ENCODE assay signal across 34 cellular contexts in genomic region chr1:68720476-68720875, GRCh38.
"Had no signal": no experiment of that assay in that cellular context is flagged by ENCODE, and none has a peak within 500 bp of the region (broad histone marks: within the 10 kb centered on the region; RNA-seq: fewer than 3 reads in every experiment).

No MANE protein-coding gene starts in this region.

- ATAC-seq: activated naive CD4-positive, alpha-beta T cell treated with anti-CD3 and anti-CD28 coated beads, Interleukin-2, amount 50 U/mL, for 72 hours; activated naive CD8-positive, alpha-beta T cell treated with anti-CD3 and anti-CD28 coated beads, Interleukin-2, amount 50 U/mL, for 24 hours; activated T-cell treated with anti-CD3 and anti-CD28 coated beads, Interleukin-2, amount 50 U/mL, for 4 hours; activated T-cell treated with anti-CD3 and anti-CD28 coated beads, Interleukin-2, amount 50 U/mL, for 72 hours; activated T-helper 17 cell treated with anti-CD3 and anti-CD28 coated beads, Interleukin-2, amount 50 U/mL, for 72 hours; body of pancreas had no signal

- H3K4me3 ChIP-seq: adrenal gland, ascending aorta, body of pancreas, breast epithelium, cardiac muscle cell had no signal

- H3K27me3 ChIP-seq: adrenal gland, ascending aorta, body of pancreas, brain microvascular endothelial cell, breast epithelium, cardiac muscle cell had no signal

- H3K36me3 ChIP-seq: adrenal gland, ascending aorta, brain microvascular endothelial cell, breast epithelium, cardiac muscle cell had no signal

- FAIRE-seq: astrocyte, bronchial epithelial cell had no signal

- H3K4me1 ChIP-seq: adrenal gland, ascending aorta, body of pancreas, breast epithelium had no signal

- DNase-seq: activated effector memory CD4-positive, alpha-beta T cell treated with anti-CD3 and anti-CD28 coated beads, Interleukin-2, amount 50 U/mL, for 16 hours; activated effector memory CD4-positive, alpha-beta T cell treated with Interleukin-2 at 50 U/mL for 16 hours; activated gamma-delta T cell; activated gamma-delta T cell treated with Interleukin-2 at 50 U/mL for 16 hours; activated naive CD4-positive, alpha-beta T cell; activated naive CD4-positive, alpha-beta T cell treated with anti-CD3 and anti-CD28 coated beads for 36 hours; activated naive CD4-positive, alpha-beta T cell treated with anti-CD3 and anti-CD28 coated beads, Interleukin-2, amount 10 ng/mL, durations not matched to agents 7 days and 5 days; activated naive CD4-positive, alpha-beta T cell treated with anti-CD3 and anti-CD28 coated beads, Interleukin-2, amount 50 U/mL, for 16 hours; activated naive CD4-positive, alpha-beta T cell treated with Interleukin-2 at 50 U/mL for 16 hours; activated naive CD8-positive, alpha-beta T cell treated with anti-CD3 and anti-CD28 coated beads for 36 hours; activated naive CD8-positive, alpha-beta T cell treated with anti-CD3 and anti-CD28 coated beads, Interleukin-2, amount 10 ng/mL, durations not matched to agents 7 days and 5 days; activated naive CD8-positive, alpha-beta T cell treated with anti-CD3 and anti-CD28 coated beads, Interleukin-2, amount 50 U/mL, for 24 hours; activated T-cell treated with anti-CD3 and anti-CD28 coated beads, Interleukin-2, amount 50 U/mL, for 1 hour; activated T-cell treated with anti-CD3 and anti-CD28 coated beads, Interleukin-2, amount 50 U/mL, for 24 hours; activated T-cell treated with anti-CD3 and anti-CD28 coated beads, Interleukin-2, amount 50 U/mL, for 4 hours; activated T-cell treated with anti-CD3 and anti-CD28 coated beads, Interleukin-2, amount 50 U/mL, for 48 hours; activated T-cell treated with anti-CD3 and anti-CD28 coated beads, Interleukin-2, amount 50 U/mL, for 72 hours; adrenal gland; amniotic stem cell; amygdala; anterior cingulate cortex; aorta; body of pancreas; brain microvascular endothelial cell; caudate nucleus; central memory CD4-positive, alpha-beta T cell; cerebellar nuclear complex had no signal

- H3K9me3 ChIP-seq: adrenal gland, ascending aorta, body of pancreas, breast epithelium had no signal

- H3K27ac ChIP-seq: adrenal gland, ascending aorta, body of pancreas, brain microvascular endothelial cell, breast epithelium, cardiac muscle cell had no signal
